Comparison of ENCODE assay signal across 30 cellular contexts in the genomic region with DNA sequence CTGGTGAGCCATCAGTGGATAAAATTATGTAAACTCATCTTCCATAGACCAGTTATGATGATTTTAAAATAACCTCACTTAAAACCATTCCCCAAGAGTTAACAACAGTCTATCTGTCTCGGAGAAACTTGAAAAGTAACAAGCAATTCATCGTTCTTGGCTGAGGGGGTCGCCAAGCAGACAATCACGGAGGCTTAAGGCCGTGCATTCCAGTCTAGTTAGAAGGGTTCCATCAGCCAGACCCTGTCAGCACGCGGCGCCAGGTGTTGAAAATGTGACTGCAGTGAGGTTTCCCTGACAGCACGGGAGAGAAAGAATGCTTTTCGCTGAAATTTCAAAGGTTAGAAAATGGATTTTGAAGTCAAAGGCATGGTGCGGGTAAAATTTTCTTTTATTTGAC.
DNase-seq lines count a peak whose midpoint lies in the region; ATAC-seq and TF ChIP-seq lines count a peak whose summit lies in the region.
"Had no signal": no experiment of that assay in that cellular context is flagged by ENCODE, and none has a peak within 500 bp of the region (broad histone marks: within the 10 kb centered on the region; RNA-seq: fewer than 3 reads in every experiment).

No MANE protein-coding gene starts in this region.

- TF ChIP-seq CTCF in fibroblast of mammary gland (conservative IDR thresholded peaks at IDR 0.05; ENCODE audit: control insufficient read depth, insufficient read depth, low read depth, low read length) (peak; percentile 10), type B pancreatic cell (conservative IDR thresholded peaks at IDR 0.05) (peak; percentile 18)

- no peak overlapping the region for H3K23ac ChIP-seq in mesendoderm (ENCODE audit: low read length)

- ATAC-seq in left cardiac atrium (peak; percentile 27 to 30), Right ventricle myocardium superior (ENCODE audit: poor library complexity) (no peak), HG03342 (IDR thresholded peaks at IDR 0.05; ENCODE audit: unreplicated experiment) (no peak)
- ATAC-seq: mucosa of descending colon; natural killer cell; right lobe of liver; stimulated activated naive CD8-positive, alpha-beta T cell treated with anti-CD3 and anti-CD28 coated beads, Interleukin-15, amount 100 ng/mL, for 72 hours had no signal

- intact Hi-C loops in left cardiac atrium (cut with DNase I): no loop called here
- intact Hi-C loops in Right ventricle myocardium superior (cut with DNase I): no loop called here

- no peak overlapping the region for H3K56ac ChIP-seq in mesendoderm (ENCODE audit: low read length)

- H3K36me3 Mint-ChIP-seq in type B pancreatic cell: no peaks in the 10 kb centered on the region
- H3K36me3 Mint-ChIP-seq: natural killer cell had no signal

- peak overlapping the region; percentile 48 for H3K27ac Mint-ChIP-seq in type B pancreatic cell
- H3K27ac Mint-ChIP-seq: activated CD4-positive, alpha-beta memory T cell treated with anti-CD3 and anti-CD28 coated beads, Interleukin-2, amount 10 ng/mL, durations not matched to agents 7 days and 5 days; CD4-positive, alpha-beta T cell; HFFc6; natural killer cell; stimulated activated naive CD8-positive, alpha-beta T cell treated with anti-CD3 and anti-CD28 coated beads, Interleukin-15, amount 100 ng/mL, for 72 hours had no signal

- no peak overlapping the region for H3K4ac ChIP-seq in mesendoderm (ENCODE audit: low read depth, low read length)

- H3K36me3 ChIP-seq in mesendoderm (ENCODE audit: control insufficient read depth, insufficient read depth, low read length): no peaks in the 10 kb centered on the region
- H3K36me3 ChIP-seq: brain microvascular endothelial cell, ovary, right lobe of liver, thoracic aorta, uterus had no signal

- H3K4me3 ChIP-seq in fibroblast of mammary gland (ENCODE audit: control insufficient read depth, low read depth, low read length) (no peak overlapping the region), mesendoderm (ENCODE audit: low read length) (no peak overlapping the region)
- H3K4me3 ChIP-seq: lung, mucosa of descending colon, ovary, right lobe of liver, thoracic aorta, uterus had no signal

- H3K4me1 ChIP-seq in mesendoderm (ENCODE audit: control insufficient read depth, low read depth, low read length): no peaks in the 10 kb centered on the region
- H3K4me1 ChIP-seq: right lobe of liver, uterus had no signal

- H2AK5ac ChIP-seq in mesendoderm (ENCODE audit: low read length): no peak overlapping the region

- no peak overlapping the region for H4K8ac ChIP-seq in mesendoderm (ENCODE audit: low read depth, low read length)

- H2BK5ac ChIP-seq in mesendoderm (ENCODE audit: low read length): no peak overlapping the region

- H2BK15ac ChIP-seq in mesendoderm (replicated peaks; ENCODE audit: low read depth): no peak overlapping the region

- H2BK120ac ChIP-seq in mesendoderm (ENCODE audit: low read depth, low read length): no peak overlapping the region

- H3K18ac ChIP-seq in mesendoderm (ENCODE audit: low read length): no peak overlapping the region

- H3K79me2 ChIP-seq in mesendoderm (ENCODE audit: control insufficient read depth, insufficient read depth, low read length): no peaks in the 10 kb centered on the region

- H3K27ac ChIP-seq in mesendoderm (ENCODE audit: low read depth, low read length): no peak overlapping the region
- H3K27ac ChIP-seq: brain microvascular endothelial cell, ovary, right lobe of liver, RWPE1, thoracic aorta, uterus had no signal

- DNase-seq in left cardiac atrium (no peak), Right ventricle myocardium superior (no peak), fibroblast of mammary gland (ENCODE audit: low read depth) (peak; percentile 30), mesendoderm (peak; percentile 27), type B pancreatic cell (ENCODE audit: extremely low spot score, unreplicated experiment) (no peak), globus pallidus (ENCODE audit: low spot score) (no peak)
- DNase-seq in activated CD8-positive, alpha-beta memory T cell treated with anti-CD3 and anti-CD28 coated beads for 24 hours: no peak
- DNase-seq: activated CD4-positive, alpha-beta memory T cell treated with anti-CD3 and anti-CD28 coated beads, Interleukin-2, amount 10 ng/mL, durations not matched to agents 7 days and 5 days; activated CD4-positive, CD25-positive, alpha-beta regulatory T cell treated with anti-CD3 and anti-CD28 coated beads, Interleukin-2, amount 50 U/mL, for 72 hours; activated naive CD4-positive, alpha-beta T cell treated with anti-CD3 and anti-CD28 coated beads, Interleukin-2, amount 50 U/mL, for 16 hours; brain microvascular endothelial cell; CD4-positive, alpha-beta T cell; DND-41; HFFc6; mucosa of descending colon; natural killer cell; NCI-H1092; NCI-H187; NCI-H2171 treated with DMSO at 0.1 percent for 48 hours; NCI-H510A; OCI-M1; right lobe of liver; stimulated activated CD8-positive, alpha-beta memory T cell treated with anti-CD3 and anti-CD28 coated beads, Interleukin-4, amount 100 ng/mL, for 48 hours; stimulated activated naive CD8-positive, alpha-beta T cell treated with anti-CD3 and anti-CD28 coated beads, Interleukin-15, amount 100 ng/mL, for 72 hours; uterus had no signal

- no peaks in the 10 kb centered on the region for H3K79me1 ChIP-seq in mesendoderm (ENCODE audit: low read length)

- H3K9ac ChIP-seq in mesendoderm (ENCODE audit: low read length): no peak overlapping the region

- no peaks in the 10 kb centered on the region for H3K9me3 Mint-ChIP-seq in type B pancreatic cell
- H3K9me3 Mint-ChIP-seq: activated CD4-positive, alpha-beta memory T cell treated with anti-CD3 and anti-CD28 coated beads, Interleukin-2, amount 10 ng/mL, durations not matched to agents 7 days and 5 days; CD4-positive, alpha-beta T cell; stimulated activated naive CD8-positive, alpha-beta T cell treated with anti-CD3 and anti-CD28 coated beads, Interleukin-15, amount 100 ng/mL, for 72 hours had no signal

- WGBS in mesendoderm (ENCODE audit: extremely low coverage, insufficient coverage, low lambda C conversion rate): no CpG with 5 or more reads among the region's 11 CpGs

- H3K4me2 ChIP-seq in mesendoderm (ENCODE audit: low read length): no peak overlapping the region

- H3K4me1 Mint-ChIP-seq in type B pancreatic cell (ENCODE audit: unreplicated experiment): peaks cover 4% of the 10 kb centered on the region
- H3K4me1 Mint-ChIP-seq: activated CD4-positive, alpha-beta memory T cell treated with anti-CD3 and anti-CD28 coated beads, Interleukin-2, amount 10 ng/mL, durations not matched to agents 7 days and 5 days; natural killer cell; stimulated activated naive CD8-positive, alpha-beta T cell treated with anti-CD3 and anti-CD28 coated beads, Interleukin-15, amount 100 ng/mL, for 72 hours had no signal

- no peak overlapping the region for H4K5ac ChIP-seq in mesendoderm (ENCODE audit: low read length)

- H3K27me3 ChIP-seq in mesendoderm (ENCODE audit: insufficient read depth, low read length, poor library complexity): no peaks in the 10 kb centered on the region
- H3K27me3 ChIP-seq: brain microvascular endothelial cell, ovary, right lobe of liver, uterus had no signal

- H3K4me3 Mint-ChIP-seq in type B pancreatic cell: peak overlapping the region; percentile 48
- H3K4me3 Mint-ChIP-seq: activated CD4-positive, alpha-beta memory T cell treated with anti-CD3 and anti-CD28 coated beads, Interleukin-2, amount 10 ng/mL, durations not matched to agents 7 days and 5 days; CD4-positive, alpha-beta T cell; HFFc6; natural killer cell; stimulated activated naive CD8-positive, alpha-beta T cell treated with anti-CD3 and anti-CD28 coated beads, Interleukin-15, amount 100 ng/mL, for 72 hours had no signal

- peaks cover 3% of the 10 kb centered on the region for H3K27me3 Mint-ChIP-seq in type B pancreatic cell
- H3K27me3 Mint-ChIP-seq: activated CD4-positive, alpha-beta memory T cell treated with anti-CD3 and anti-CD28 coated beads, Interleukin-2, amount 10 ng/mL, durations not matched to agents 7 days and 5 days; CD4-positive, alpha-beta T cell; stimulated activated naive CD8-positive, alpha-beta T cell treated with anti-CD3 and anti-CD28 coated beads, Interleukin-15, amount 100 ng/mL, for 72 hours had no signal

Comparison
In these comparisons a context has a peak if more than half of its experiments do, and no peak if none do; other contexts are left out.
1. ATAC-seq: peak in left cardiac atrium (2 of 2); none in Right ventricle myocardium superior (single experiment) and HG03342 (single experiment).
2. DNase-seq: peak in fibroblast of mammary gland (single experiment) and mesendoderm (single experiment); none in left cardiac atrium (single experiment), Right ventricle myocardium superior (single experiment), type B pancreatic cell (single experiment), globus pallidus (single experiment) and activated CD8-positive, alpha-beta memory T cell treated with anti-CD3 and anti-CD28 coated beads for 24 hours (single experiment).